2 cellular contexts compared by ENCODE assay signal in the genomic region with DNA sequence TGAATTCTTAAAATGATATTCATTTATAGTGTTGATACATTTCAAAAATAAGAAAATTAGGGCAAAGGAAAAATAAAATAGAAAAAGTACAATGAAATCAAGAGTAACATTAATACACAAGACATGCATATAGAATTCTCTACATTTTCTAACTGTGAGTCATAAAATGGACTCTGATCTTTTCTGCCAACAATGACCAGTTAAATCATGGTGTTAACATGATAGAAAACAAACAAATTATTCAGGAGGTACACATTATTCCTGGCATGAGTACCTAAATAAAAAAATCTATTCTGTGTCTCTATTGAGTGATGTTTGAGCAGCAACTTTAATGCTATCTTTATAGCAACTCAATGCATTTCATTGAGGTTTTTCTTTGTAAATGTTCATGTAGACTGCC.
TF ChIP-seq lines count a peak whose summit lies in the region.
"Not testable (repeated sequence)": the region's sequence is repeated elsewhere in the genome, so short reads cannot be mapped to it uniquely, and the experiment has no call there.

No MANE protein-coding gene starts in this region.

TF ChIP-seq in SK-N-SH, 30 proteins besides CTCF, POLR2A, EP300 and RAD21:
- TF ChIP-seq JUND (IDR thresholded peaks at IDR 0.05) (peak; percentile 78), FOSL2 (IDR thresholded peaks at IDR 0.05; ENCODE audit: borderline replicate concordance, low read depth) (peak; percentile 45; the same call in 1 of the 2 replicates), TEAD4 (IDR thresholded peaks at IDR 0.05; ENCODE audit: borderline replicate concordance, insufficient read depth) (peak; percentile 55; the same call in 1 of the 2 replicates), PBX3 (IDR thresholded peaks at IDR 0.05) (peak; percentile 51), TCF12 (IDR thresholded peaks at IDR 0.05) (peak; percentile 64), NFIC (IDR thresholded peaks at IDR 0.05; ENCODE audit: borderline replicate concordance) (peak; percentile 75)

TF ChIP-seq in HepG2, 621 proteins besides CTCF, POLR2A, EP300 and RAD21:
- TF ChIP-seq HNF4A (CRISPR knock-in tag; IDR thresholded peaks at IDR 0.05), result peak; percentile 32; the same call in 1 of the 2 replicates
- TF ChIP-seq RXRB (CRISPR knock-in tag; IDR thresholded peaks at IDR 0.05; ENCODE audit: borderline replicate concordance), result peak; percentile 27; the same call in 1 of the 2 replicates
- peak; percentile 80; the same call in 1 of the 2 replicates for TF ChIP-seq SOX5 (CRISPR knock-in tag; IDR thresholded peaks at IDR 0.05; ENCODE audit: borderline replicate concordance)
- peak; percentile 46; the same call in 1 of the 2 replicates for TF ChIP-seq HMG20A (CRISPR knock-in tag; IDR thresholded peaks at IDR 0.05; ENCODE audit: borderline replicate concordance)
- TF ChIP-seq FOSL1 (CRISPR knock-in tag; IDR thresholded peaks at IDR 0.05; ENCODE audit: borderline replicate concordance), result peak; percentile 66; the same call in 1 of the 2 replicates
- peak; percentile 22; the same call in 1 of the 2 replicates for TF ChIP-seq ATF7 (IDR thresholded peaks at IDR 0.05)
- TF ChIP-seq ATF7 (CRISPR knock-in tag; IDR thresholded peaks at IDR 0.05); FOXP1 (IDR thresholded peaks at IDR 0.05); CREB1 (CRISPR knock-in tag; IDR thresholded peaks at IDR 0.05); SOX13 (IDR thresholded peaks at IDR 0.05): not testable (repeated sequence)
- peak; percentile 31; the same call in 1 of the 2 replicates for TF ChIP-seq FOXP1 (CRISPR knock-in tag; IDR thresholded peaks at IDR 0.05)
- 0 out of 2 replicates have a peak, but pooled peaks have one; percentile 21 for TF ChIP-seq TBX3 (IDR thresholded peaks at IDR 0.05; ENCODE audit: borderline replicate concordance)
- TF ChIP-seq SAP130 (CRISPR knock-in tag; IDR thresholded peaks at IDR 0.05; ENCODE audit: low read depth), result peak; percentile 44
- TF ChIP-seq FOXA3 (CRISPR knock-in tag; IDR thresholded peaks at IDR 0.05), result 0 out of 2 replicates have a peak, but pooled peaks have one; percentile 35
- TF ChIP-seq JUND (CRISPR knock-in tag; IDR thresholded peaks at IDR 0.05), result peak; percentile 56
- TF ChIP-seq CREB1 (IDR thresholded peaks at IDR 0.05), result 0 out of 2 replicates have a peak, but pooled peaks have one; percentile 10
- TF ChIP-seq GATAD2A (CRISPR knock-in tag; IDR thresholded peaks at IDR 0.05), result peak; percentile 56
- TF ChIP-seq, protein P1, sequence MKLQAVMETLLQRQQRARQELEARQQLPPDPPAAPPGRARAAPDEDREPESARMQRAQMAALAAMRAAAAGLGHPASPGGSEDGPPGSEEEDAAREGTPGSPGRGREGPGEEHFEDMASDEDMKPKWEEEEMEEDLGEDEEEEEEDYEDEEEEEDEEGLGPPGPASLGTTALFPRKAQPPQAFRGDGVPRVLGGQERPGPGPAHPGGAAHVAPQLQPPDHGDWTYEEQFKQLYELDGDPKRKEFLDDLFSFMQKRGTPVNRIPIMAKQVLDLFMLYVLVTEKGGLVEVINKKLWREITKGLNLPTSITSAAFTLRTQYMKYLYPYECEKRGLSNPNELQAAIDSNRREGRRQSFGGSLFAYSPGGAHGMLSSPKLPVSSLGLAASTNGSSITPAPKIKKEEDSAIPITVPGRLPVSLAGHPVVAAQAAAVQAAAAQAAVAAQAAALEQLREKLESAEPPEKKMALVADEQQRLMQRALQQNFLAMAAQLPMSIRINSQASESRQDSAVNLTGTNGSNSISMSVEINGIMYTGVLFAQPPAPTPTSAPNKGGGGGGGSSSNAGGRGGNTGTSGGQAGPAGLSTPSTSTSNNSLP (IDR thresholded peaks at IDR 0.05; ENCODE audit: low read depth, low read length), result peak; percentile 79
- peak in 1 of 2 experiments; percentile 72; a peak in 1 of 4 replicates for TF ChIP-seq SOX13 (CRISPR knock-in tag; conservative IDR thresholded peaks at IDR 0.05 in 1 of 2, IDR thresholded peaks at IDR 0.05 in 1 of 2)
- peak; percentile 68 for TF ChIP-seq ARID5B (CRISPR knock-in tag; IDR thresholded peaks at IDR 0.05)
TF ChIP-seq in HepG2: peak in this region for 16; not testable (repeated sequence) for 605.
